In the genomic region with DNA sequence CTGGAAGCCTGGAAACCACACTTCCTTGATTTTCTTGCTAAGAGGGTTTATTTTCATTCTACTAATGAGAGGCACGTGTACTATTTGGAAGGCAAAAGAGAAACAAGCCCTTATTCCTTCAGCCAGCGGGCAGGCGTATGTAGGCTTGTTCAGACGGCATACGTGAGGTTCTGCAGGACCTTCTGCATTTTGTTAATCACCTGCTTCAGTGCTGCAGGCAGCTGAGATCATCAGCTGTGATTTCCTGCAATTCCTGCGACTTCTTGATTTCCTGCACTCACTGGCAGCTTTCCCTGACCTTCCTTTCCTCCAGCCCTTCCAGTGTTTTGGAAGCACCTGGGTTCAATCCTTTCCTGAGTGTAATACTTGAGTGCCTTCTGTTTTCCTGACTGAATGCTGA, we compare ENCODE assay signal across 15 cellular contexts. TPM values are rescaled to one million over a fixed set of nuclear protein-coding genes. Genes with fewer than 3 reads are reported as not detected.
DNase-seq lines count a peak whose midpoint lies in the region; FAIRE-seq and TF ChIP-seq lines count a peak whose summit lies in the region.
"Had no signal": no experiment of that assay in that cellular context is flagged by ENCODE, and none has a peak within 500 bp of the region (broad histone marks: within the 10 kb centered on the region; RNA-seq: fewer than 3 reads in every experiment).

No MANE protein-coding gene starts in this region.

- H2AFZ ChIP-seq in mammary epithelial cell (ENCODE audit: low read depth, low read length) (peak overlapping the region; percentile 27), endothelial cell of umbilical vein (ENCODE audit: low read depth, low read length) (no peak overlapping the region)
- H2AFZ ChIP-seq: GM23338 had no signal

- intact Hi-C loops in mammary epithelial cell (cut with micrococcal nuclease) (no loop called here), endothelial cell of umbilical vein (cut with micrococcal nuclease) (loop anchor here (1.0 kb wide), 3 partner anchors 12 to 44 kb away; partner anchors contain the start of gene TSNAX), posterior vena cava (cut with DNase I) (no loop called here)

- TF ChIP-seq POLR2A in endothelial cell of umbilical vein (IDR thresholded peaks at IDR 0.05; ENCODE audit: low read depth, low read length) = no peak

- H3K36me3 ChIP-seq in mammary epithelial cell (ENCODE audit: insufficient read depth, low read length) = peaks cover 2% of the 10 kb centered on the region
- no peaks in the 10 kb centered on the region for H3K36me3 ChIP-seq in endothelial cell of umbilical vein (ENCODE audit: control insufficient read depth in 2 of 2, extremely low read depth in 1 of 2, insufficient read depth in 2 of 2, low read length in 2 of 2)

- H3K9me3 ChIP-seq in mammary epithelial cell (replicated peaks; ENCODE audit: insufficient read depth, low read length) = no peaks in the 10 kb centered on the region
- no peaks in the 10 kb centered on the region for H3K9me3 ChIP-seq in endothelial cell of umbilical vein (replicated peaks; ENCODE audit: control insufficient read depth, insufficient read depth, low read length)

- H3K9ac ChIP-seq in mammary epithelial cell (ENCODE audit: insufficient read depth, low read length) (no peak overlapping the region), endothelial cell of umbilical vein (replicated peaks; ENCODE audit: extremely low read depth, insufficient read depth, low read length) (peak overlapping the region; percentile 13)
- H3K9ac ChIP-seq: BLaER1 had no signal

- in situ Hi-C loops in mammary epithelial cell (cut with MboI; ENCODE audit: low sequenced_read_pairs in 2 of 2) = no loop called here

- DNase-seq in mammary epithelial cell = peak; percentile 3
- peak; percentile 94 for DNase-seq in endothelial cell of umbilical vein (ENCODE audit: low read depth, low spot score)
- DNase-seq in foreskin melanocyte = peak; percentile 51
- peak; percentile 87 for DNase-seq in pulmonary artery endothelial cell (ENCODE audit: low read depth, low spot score)
- DNase-seq in activated CD4-positive, alpha-beta T cell treated with anti-CD3 and anti-CD28 coated beads, Interleukin-2, amount 50 U/mL, for 48 hours = no peak
- no peak for DNase-seq in posterior vena cava (ENCODE audit: low spot score)
- no peak for DNase-seq in ureter (ENCODE audit: low spot score)
- DNase-seq: GF-D8, KG1, NCI-H1105, NCI-H187, NCI-H446 had no signal

- 26% methylated on average over 5 of the region's 6 CpGs for WGBS in mammary epithelial cell (ENCODE audit: low coverage, missing lambda C conversion rate)

- dilution Hi-C loops in mammary epithelial cell (cut with HindIII; ENCODE audit: low sequenced_read_pairs) (no loop called here), endothelial cell of umbilical vein (cut with MboI; ENCODE audit: extremely low pct_ligation_motif_present, low sequenced_read_pairs) (no loop called here)

- CTCF ChIA-PET in mammary epithelial cell (lab: Charles Lee; ENCODE audit: low non-redundant PET) (no interaction called here), endothelial cell of umbilical vein (lab: Charles Lee) (interaction anchor here (1.2 to 1.6 kb wide), 3 partner anchors 12 to 27 kb away, joined by 4 to 9 read pairs (median 5); no protein-coding TSS in a partner anchor)

- POLR2A ChIA-PET in endothelial cell of umbilical vein (lab: Charles Lee) = no interaction called here

- H3K9me1 ChIP-seq in endothelial cell of umbilical vein (replicated peaks; ENCODE audit: control insufficient read depth, extremely low read depth, insufficient read depth, low read length) = no peaks in the 10 kb centered on the region

- no peak for TF ChIP-seq CTCF in mammary epithelial cell (conservative IDR thresholded peaks at IDR 0.05 in 1 of 2, IDR thresholded peaks at IDR 0.05 in 1 of 2; ENCODE audit: extremely low read depth in 1 of 2, insufficient read depth in 1 of 2, low read depth in 1 of 2, low read length in 2 of 2)
- no peak for TF ChIP-seq CTCF in endothelial cell of umbilical vein (IDR thresholded peaks at IDR 0.05; ENCODE audit: extremely low read depth in 1 of 2, insufficient read depth in 1 of 2, low read depth in 1 of 2, low read length in 2 of 2)

- H3K27ac ChIP-seq in mammary epithelial cell (ENCODE audit: insufficient read depth, low read depth, low read length) (no peak overlapping the region), endothelial cell of umbilical vein (ENCODE audit: insufficient read depth, low read depth, low read length) (peak overlapping the region; percentile 22)
- H3K27ac ChIP-seq: BLaER1 had no signal

- H3K4me1 ChIP-seq in mammary epithelial cell (ENCODE audit: insufficient read depth, low read length) (no peaks in the 10 kb centered on the region), endothelial cell of umbilical vein (ENCODE audit: control insufficient read depth, extremely low read depth, insufficient read depth, low read length) (peaks cover 12% of the 10 kb centered on the region)
- H3K4me1 ChIP-seq: BLaER1 had no signal

- H3K4me3 ChIP-seq in mammary epithelial cell (replicated peaks in 1 of 3; ENCODE audit: insufficient read depth in 1 of 3, low read depth in 2 of 3, low read length in 3 of 3) = no peak overlapping the region
- peak overlapping the region in 1 of 3 experiments; percentile 1 for H3K4me3 ChIP-seq in endothelial cell of umbilical vein (replicated peaks in 1 of 3; ENCODE audit: insufficient read depth in 1 of 3, low read depth in 1 of 3, low read length in 3 of 3)
- H3K4me3 ChIP-seq: BLaER1, GM23338 had no signal

- H3K27me3 ChIP-seq in mammary epithelial cell (ENCODE audit: insufficient read depth, low read length) = no peaks in the 10 kb centered on the region
- H3K27me3 ChIP-seq in endothelial cell of umbilical vein (ENCODE audit: control insufficient read depth in 2 of 2, insufficient read depth in 2 of 2, low read length in 2 of 2) = no peaks in the 10 kb centered on the region
- H3K27me3 ChIP-seq: BLaER1 had no signal

- H4K20me1 ChIP-seq in mammary epithelial cell (ENCODE audit: insufficient read depth, low read length) = no peaks in the 10 kb centered on the region
- no peaks in the 10 kb centered on the region for H4K20me1 ChIP-seq in endothelial cell of umbilical vein (replicated peaks; ENCODE audit: control insufficient read depth, extremely low read depth, insufficient read depth, low read length)
- H4K20me1 ChIP-seq: BLaER1 had no signal

- peak; percentile 88 for FAIRE-seq in endothelial cell of umbilical vein (lab: Jason Lieb, UNC)
- FAIRE-seq: GM19239 had no signal

- H3K79me2 ChIP-seq in mammary epithelial cell (ENCODE audit: insufficient read depth, low read length) (no peaks in the 10 kb centered on the region), endothelial cell of umbilical vein (ENCODE audit: control insufficient read depth, insufficient read depth, low read length) (no peaks in the 10 kb centered on the region)

- H3K4me2 ChIP-seq in mammary epithelial cell (ENCODE audit: insufficient read depth, low read depth, low read length) = peak overlapping the region; percentile 15
- peak overlapping the region; percentile 10 for H3K4me2 ChIP-seq in endothelial cell of umbilical vein (ENCODE audit: insufficient read depth, low read length)
- H3K4me2 ChIP-seq: BLaER1, GM23338 had no signal

- BruUV-seq in mammary epithelial cell (replicated peaks; lab: Mats Ljungman, UMichigan) (no TSS peak), endothelial cell of umbilical vein (replicated peaks; lab: Mats Ljungman, UMichigan) (no TSS peak)

TF ChIP-seq in endothelial cell of umbilical vein, 7 proteins besides CTCF, POLR2A, EP300 and RAD21:
- TF ChIP-seq JUN (IDR thresholded peaks at IDR 0.05; ENCODE audit: borderline replicate concordance, insufficient read depth, insufficient read length, low read depth) = peak; percentile 36
- no peak for TF ChIP-seq MAX (IDR thresholded peaks at IDR 0.05; ENCODE audit: insufficient read depth, insufficient read length)
- peak; percentile 51 for TF ChIP-seq FOS (IDR thresholded peaks at IDR 0.05; ENCODE audit: borderline replicate concordance, insufficient read depth, low read length)
- no peak for TF ChIP-seq GATA2 (IDR thresholded peaks at IDR 0.05; ENCODE audit: insufficient read depth, insufficient read length, low read depth, low read length)
- TF ChIP-seq MYC (IDR thresholded peaks at IDR 0.05; ENCODE audit: low read depth, low read length) = no peak
- TF ChIP-seq POLR2AphosphoS5 (IDR thresholded peaks at IDR 0.05; ENCODE audit: insufficient read depth, low read depth, low read length) = peak; percentile 62
- TF ChIP-seq EZH2 (IDR thresholded peaks at IDR 0.05; ENCODE audit: borderline replicate concordance, low read depth, low read length, severe bottlenecking) = no peak

RNA-seq across cellular contexts. Expression of gene TSNAX, which starts 43.4 kb away (rescaled TPM):
- total RNA-seq in mammary epithelial cell (10 to 100 TPM; 30.8 to 35.8 TPM), endothelial cell of umbilical vein (26.3 and 26.4 TPM in 2 replicates), pulmonary artery endothelial cell (28.5 and 36.9 TPM in 2 replicates), posterior vena cava (10 to 100 TPM; 41.4 to 42.7 TPM), ureter (44.6 TPM)
- polyA plus RNA-seq in mammary epithelial cell (22.8 TPM), endothelial cell of umbilical vein (6.3 and 6.7 TPM in 2 replicates)
- polyA minus RNA-seq in mammary epithelial cell (10.3 TPM), endothelial cell of umbilical vein (6.4 and 19.8 TPM in 2 replicates)
- polyA plus RNA-seq in endothelial cell of umbilical vein (2011; cell fraction: cytosol; rRNA removed) = 9.5 and 12.0 TPM in 2 replicates
- 10.9 and 12.0 TPM in 2 replicates for polyA plus RNA-seq in endothelial cell of umbilical vein (2011; cell fraction: nucleus; rRNA removed)
- polyA plus RNA-seq in endothelial cell of umbilical vein (2012) = 21.3 and 26.9 TPM in 2 replicates
- 12.3 TPM for polyA minus RNA-seq in endothelial cell of umbilical vein (2011; cell fraction: cytosol; rRNA and poly(A)+ RNA removed)
- 4.5 and 9.0 TPM in 2 replicates for polyA minus RNA-seq in endothelial cell of umbilical vein (2011; cell fraction: nucleus; rRNA and poly(A)+ RNA removed)

RNA-seq across cellular contexts. Expression of gene DISC1, which starts 54.7 kb away (rescaled TPM):
- under 1 TPM; 0.09 to 0.17 TPM for total RNA-seq in mammary epithelial cell
- 0.06 TPM for polyA plus RNA-seq in mammary epithelial cell
- not detected for polyA minus RNA-seq in mammary epithelial cell
- total RNA-seq in endothelial cell of umbilical vein = 12.8 and 14.7 TPM in 2 replicates
- polyA plus RNA-seq in endothelial cell of umbilical vein = 3.1 and 3.3 TPM in 2 replicates
- polyA plus RNA-seq in endothelial cell of umbilical vein (2011; cell fraction: cytosol; rRNA removed) = 3.1 TPM in 2 replicates
- 10.4 and 11.1 TPM in 2 replicates for polyA plus RNA-seq in endothelial cell of umbilical vein (2011; cell fraction: nucleus; rRNA removed)
- polyA plus RNA-seq in endothelial cell of umbilical vein (2012) = 2.6 and 2.7 TPM in 2 replicates
- 17.3 and 23.6 TPM in 2 replicates for polyA minus RNA-seq in endothelial cell of umbilical vein
- polyA minus RNA-seq in endothelial cell of umbilical vein (2011; cell fraction: cytosol; rRNA and poly(A)+ RNA removed) = not detected
- polyA minus RNA-seq in endothelial cell of umbilical vein (2011; cell fraction: nucleus; rRNA and poly(A)+ RNA removed) = 63.5 and 66.6 TPM in 2 replicates
- 10.1 and 10.9 TPM in 2 replicates for total RNA-seq in pulmonary artery endothelial cell
- 10 to 100 TPM in 1 of 2 donors, 1 to 10 TPM in 1; 7.9 to 10.9 TPM for total RNA-seq in posterior vena cava
- 9.6 TPM for total RNA-seq in ureter

Comparison
In these comparisons a context has a peak if more than half of its experiments do, and no peak if none do; other contexts are left out.
1. DNase-seq: peak in mammary epithelial cell (single experiment), endothelial cell of umbilical vein (single experiment), foreskin melanocyte (single experiment) and pulmonary artery endothelial cell (single experiment); none in activated CD4-positive, alpha-beta T cell treated with anti-CD3 and anti-CD28 coated beads, Interleukin-2, amount 50 U/mL, for 48 hours (0 of 2), posterior vena cava (single experiment) and ureter (single experiment).